ENCODE assay signal across 9 cellular contexts in genomic region chr7:5598769-5599371, GRCh38. TPM values are rescaled to one million over a fixed set of nuclear protein-coding genes. Genes with fewer than 3 reads are reported as not detected.
DNase-seq lines count a peak whose midpoint lies in the region; FAIRE-seq and TF ChIP-seq lines count a peak whose summit lies in the region.
"Had no signal": no experiment of that assay in that cellular context is flagged by ENCODE, and none has a peak within 500 bp of the region (broad histone marks: within the 10 kb centered on the region; RNA-seq: fewer than 3 reads in every experiment).

No MANE protein-coding gene starts in this region.

- H3K4me3 ChIP-seq in astrocyte (ENCODE audit: insufficient read depth, low read depth, low read length) (peak overlapping the region; percentile 35), mesodermal cell (ENCODE audit: extremely low read depth, insufficient read depth, low read length, poor library complexity, severe bottlenecking) (no peak overlapping the region)

- peak overlapping the region; percentile 62 for H3K27ac Mint-ChIP-seq in astrocyte (ENCODE audit: unreplicated experiment)
- no peak overlapping the region for H3K27ac Mint-ChIP-seq in activated T-helper 1 cell treated with anti-CD3 and anti-CD28 coated beads, Interleukin-12 subunit alpha, Interleukin-12 subunit beta, Interleukin-2, Interleukin-4 antibody, amounts not matched to agents 30 ng/mL and 10 ng/mL and 1 ng/mL, durations not matched to agents 14 hours and 24 hours and 36 hours

- H3K36me3 ChIP-seq in astrocyte (ENCODE audit: insufficient read depth, low read length) (peaks cover 9% of the 10 kb centered on the region), mesodermal cell (ENCODE audit: control insufficient read depth, insufficient read depth, low read length) (peaks cover 86% of the 10 kb centered on the region)

- intact Hi-C loops in activated T-helper 1 cell treated with anti-CD3 and anti-CD28 coated beads, Interleukin-12 subunit alpha, Interleukin-12 subunit beta, Interleukin-2, Interleukin-4 antibody, amounts not matched to agents 30 ng/mL and 10 ng/mL and 1 ng/mL, durations not matched to agents 14 hours and 24 hours and 36 hours (cut with micrococcal nuclease) = loop anchor here (5.0 kb wide), 1 partner anchor 43 kb away; no protein-coding TSS in a partner anchor

- no peaks in the 10 kb centered on the region for H3K9me3 Mint-ChIP-seq in astrocyte (ENCODE audit: unreplicated experiment)
- no peaks in the 10 kb centered on the region for H3K9me3 Mint-ChIP-seq in activated T-helper 1 cell treated with anti-CD3 and anti-CD28 coated beads, Interleukin-12 subunit alpha, Interleukin-12 subunit beta, Interleukin-2, Interleukin-4 antibody, amounts not matched to agents 30 ng/mL and 10 ng/mL and 1 ng/mL, durations not matched to agents 14 hours and 24 hours and 36 hours

- H3K27ac ChIP-seq in astrocyte (ENCODE audit: low read depth, low read length) = peak overlapping the region; percentile 68
- H3K27ac ChIP-seq in mesodermal cell (ENCODE audit: low read depth, low read length, severe bottlenecking) = peak overlapping the region; percentile 81

- peaks cover 99% of the 10 kb centered on the region for H3K79me2 ChIP-seq in astrocyte (ENCODE audit: insufficient read depth, low read length)

- no peaks in the 10 kb centered on the region for H3K27me3 Mint-ChIP-seq in astrocyte (ENCODE audit: low read depth, unreplicated experiment)
- peaks cover 9% of the 10 kb centered on the region for H3K27me3 Mint-ChIP-seq in activated T-helper 1 cell treated with anti-CD3 and anti-CD28 coated beads, Interleukin-12 subunit alpha, Interleukin-12 subunit beta, Interleukin-2, Interleukin-4 antibody, amounts not matched to agents 30 ng/mL and 10 ng/mL and 1 ng/mL, durations not matched to agents 14 hours and 24 hours and 36 hours (ENCODE audit: insufficient read depth)

- DNase-seq in CMK (ENCODE audit: low read depth) (peak; percentile 77), HuH-7 (ENCODE audit: low spot score) (peak; percentile 66), astrocyte (ENCODE audit: low read depth) (no peak), NCI-H1436 (lab: John Stamatoyannopoulos, UW) (no peak), NCI-H2196 treated with DMSO at 0.1 percent for 48 hours (lab: John Stamatoyannopoulos, UW; ENCODE audit: unreplicated experiment) (no peak)
- no peak for DNase-seq in activated T-helper 1 cell treated with anti-CD3 and anti-CD28 coated beads, Interleukin-12 subunit alpha, Interleukin-12 subunit beta, Interleukin-2, Interleukin-4 antibody, amounts not matched to agents 30 ng/mL and 10 ng/mL and 1 ng/mL, durations not matched to agents 14 hours and 24 hours and 36 hours (ENCODE audit: low spot score)
- DNase-seq in activated effector memory CD4-positive, alpha-beta T cell treated with Interleukin-2 at 50 U/mL for 16 hours = no peak
- DNase-seq: activated CD8-positive, alpha-beta memory T cell treated with anti-CD3 and anti-CD28 coated beads, Interleukin-2, amount 50 U/mL, for 48 hours had no signal

- H3K4me1 ChIP-seq in astrocyte (ENCODE audit: insufficient read depth, low read length) = peaks cover 31% of the 10 kb centered on the region
- H3K4me1 ChIP-seq in mesodermal cell (ENCODE audit: control insufficient read depth, insufficient read depth, low read length, poor library complexity, severe bottlenecking) = peaks cover 27% of the 10 kb centered on the region

- TF ChIP-seq CTCF in astrocyte (IDR thresholded peaks at IDR 0.05; ENCODE audit: insufficient read depth, low read depth, low read length) = no peak

- peak overlapping the region; percentile 52 for H3K9ac ChIP-seq in astrocyte (ENCODE audit: low read length)

- H3K36me3 Mint-ChIP-seq in astrocyte (ENCODE audit: low read depth, unreplicated experiment) = peaks cover 27% of the 10 kb centered on the region
- peaks cover 4% of the 10 kb centered on the region for H3K36me3 Mint-ChIP-seq in activated T-helper 1 cell treated with anti-CD3 and anti-CD28 coated beads, Interleukin-12 subunit alpha, Interleukin-12 subunit beta, Interleukin-2, Interleukin-4 antibody, amounts not matched to agents 30 ng/mL and 10 ng/mL and 1 ng/mL, durations not matched to agents 14 hours and 24 hours and 36 hours (ENCODE audit: low read depth)

- FAIRE-seq in astrocyte (lab: Jason Lieb, UNC) = no peak

- 88 to 92% methylated on average over 8 to 14 of the region's 21 CpGs for WGBS in mesodermal cell (ENCODE audit: insufficient coverage in 2 of 2), 2 experiments

- H3K4me1 Mint-ChIP-seq in astrocyte (ENCODE audit: low read depth, unreplicated experiment) = peaks cover 30% of the 10 kb centered on the region
- H3K4me1 Mint-ChIP-seq in activated T-helper 1 cell treated with anti-CD3 and anti-CD28 coated beads, Interleukin-12 subunit alpha, Interleukin-12 subunit beta, Interleukin-2, Interleukin-4 antibody, amounts not matched to agents 30 ng/mL and 10 ng/mL and 1 ng/mL, durations not matched to agents 14 hours and 24 hours and 36 hours (ENCODE audit: low read depth) = peaks cover 21% of the 10 kb centered on the region

- H2AFZ ChIP-seq in astrocyte (ENCODE audit: low read depth, low read length) = no peak overlapping the region

- H4K20me1 ChIP-seq in astrocyte (ENCODE audit: insufficient read depth, low read length) = peaks cover 80% of the 10 kb centered on the region

- peak overlapping the region; percentile 98 for H3K4me2 ChIP-seq in astrocyte (ENCODE audit: low read length)

- H3K4me3 Mint-ChIP-seq in astrocyte (ENCODE audit: unreplicated experiment) = peak overlapping the region; percentile 97
- no peak overlapping the region for H3K4me3 Mint-ChIP-seq in activated T-helper 1 cell treated with anti-CD3 and anti-CD28 coated beads, Interleukin-12 subunit alpha, Interleukin-12 subunit beta, Interleukin-2, Interleukin-4 antibody, amounts not matched to agents 30 ng/mL and 10 ng/mL and 1 ng/mL, durations not matched to agents 14 hours and 24 hours and 36 hours

- H3K9me3 ChIP-seq in astrocyte (ENCODE audit: insufficient read depth, low read depth, low read length) (no peaks in the 10 kb centered on the region), mesodermal cell (ENCODE audit: control insufficient read depth, low read length) (no peaks in the 10 kb centered on the region)

- H3K27me3 ChIP-seq in astrocyte (ENCODE audit: insufficient read depth, low read length) = no peaks in the 10 kb centered on the region

RNA-seq across cellular contexts. Expression of gene FSCN1, which starts 6.3 kb away (rescaled TPM):
- total RNA-seq in astrocyte = 629 and 685 TPM in 2 replicates
- 711 TPM for polyA plus RNA-seq in mesodermal cell (2013, experiment 1 of 2)
- polyA plus RNA-seq in mesodermal cell (2013, experiment 2 of 2) = 587 TPM
- total RNA-seq in activated T-helper 1 cell treated with anti-CD3 and anti-CD28 coated beads, Interleukin-12 subunit alpha, Interleukin-12 subunit beta, Interleukin-2, Interleukin-4 antibody, amounts not matched to agents 30 ng/mL and 10 ng/mL and 1 ng/mL, durations not matched to agents 14 hours and 24 hours and 36 hours = 39.1 and 39.5 TPM in 2 replicates

Comparison
In these comparisons a context has a peak if more than half of its experiments do, and no peak if none do; other contexts are left out.
1. DNase-seq: peak in CMK (single experiment) and HuH-7 (single experiment); none in astrocyte (single experiment), NCI-H1436 (single experiment), NCI-H2196 treated with DMSO at 0.1 percent for 48 hours (single experiment), activated T-helper 1 cell treated with anti-CD3 and anti-CD28 coated beads, Interleukin-12 subunit alpha, Interleukin-12 subunit beta, Interleukin-2, Interleukin-4 antibody, amounts not matched to agents 30 ng/mL and 10 ng/mL and 1 ng/mL, durations not matched to agents 14 hours and 24 hours and 36 hours (single experiment) and activated effector memory CD4-positive, alpha-beta T cell treated with Interleukin-2 at 50 U/mL for 16 hours (single experiment).
2. RNA of gene FSCN1, which starts 6.3 kb away (total RNA-seq): 629 to 685 TPM in astrocyte; 39.1 to 39.5 TPM in activated T-helper 1 cell treated with anti-CD3 and anti-CD28 coated beads, Interleukin-12 subunit alpha, Interleukin-12 subunit beta, Interleukin-2, Interleukin-4 antibody, amounts not matched to agents 30 ng/mL and 10 ng/mL and 1 ng/mL, durations not matched to agents 14 hours and 24 hours and 36 hours; every median in the first group is over 10 times any median in the second.